ENCODE assay signal across 18 cellular contexts in the genomic region with DNA sequence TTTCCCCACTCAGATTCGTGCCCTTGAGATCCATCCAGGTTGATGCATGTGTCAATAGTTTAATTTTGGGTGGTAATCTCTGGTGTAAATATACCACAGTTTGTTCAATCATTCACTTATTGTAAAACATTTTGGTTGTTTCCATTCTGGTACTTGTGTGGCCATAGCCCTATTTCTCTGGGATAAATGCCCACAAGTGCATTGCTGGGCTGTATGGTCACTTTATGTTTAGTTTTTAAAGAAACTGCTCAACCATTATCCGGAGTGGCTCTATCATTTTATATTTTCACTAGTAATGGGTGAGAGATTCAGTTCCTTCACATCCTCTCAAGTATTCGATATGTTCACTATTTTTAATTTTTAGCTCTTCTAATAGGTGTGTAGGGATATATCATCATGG.
"Had no signal": no experiment of that assay in that cellular context is flagged by ENCODE, and none has a peak within 500 bp of the region (broad histone marks: within the 10 kb centered on the region; RNA-seq: fewer than 3 reads in every experiment).

No MANE protein-coding gene starts in this region.

- H3K4me3 Mint-ChIP-seq: activated naive CD4-positive, alpha-beta T cell treated with anti-CD3 and anti-CD28 coated beads, Interleukin-2, amount 50 U/mL, for 24 hours; natural killer cell; stimulated activated naive B cell treated with anti-CD40 and anti-IgM and Interleukin-4, amounts not matched to agents 10 μg/mL and 1 μg/mL and 100 μg/mL, for 72 hours had no signal

- H3K27ac Mint-ChIP-seq: activated naive CD4-positive, alpha-beta T cell treated with anti-CD3 and anti-CD28 coated beads, Interleukin-2, amount 50 U/mL, for 24 hours; natural killer cell; stimulated activated naive B cell treated with anti-CD40 and anti-IgM and Interleukin-4, amounts not matched to agents 10 μg/mL and 1 μg/mL and 100 μg/mL, for 72 hours had no signal

- H3K36me3 Mint-ChIP-seq: activated naive CD4-positive, alpha-beta T cell treated with anti-CD3 and anti-CD28 coated beads, Interleukin-2, amount 50 U/mL, for 24 hours; natural killer cell; stimulated activated naive B cell treated with anti-CD40 and anti-IgM and Interleukin-4, amounts not matched to agents 10 μg/mL and 1 μg/mL and 100 μg/mL, for 72 hours had no signal

- H3K9me3 Mint-ChIP-seq: activated naive CD4-positive, alpha-beta T cell treated with anti-CD3 and anti-CD28 coated beads, Interleukin-2, amount 50 U/mL, for 24 hours; natural killer cell; stimulated activated naive B cell treated with anti-CD40 and anti-IgM and Interleukin-4, amounts not matched to agents 10 μg/mL and 1 μg/mL and 100 μg/mL, for 72 hours had no signal

- H3K27me3 ChIP-seq: adrenal gland, dorsolateral prefrontal cortex, upper lobe of left lung had no signal

- H3K27ac ChIP-seq: dorsolateral prefrontal cortex, lower lobe of right lung, upper lobe of left lung, VCaP had no signal

- H3K27me3 Mint-ChIP-seq: activated naive CD4-positive, alpha-beta T cell treated with anti-CD3 and anti-CD28 coated beads, Interleukin-2, amount 50 U/mL, for 24 hours had no signal

- H3K36me3 ChIP-seq: adrenal gland, lower lobe of right lung, thoracic aorta, upper lobe of left lung had no signal

- DNase-seq: activated CD4-positive, alpha-beta T cell treated with anti-CD3 and anti-CD28 coated beads for 1 hour; activated gamma-delta T cell; caudate nucleus; dorsolateral prefrontal cortex; glutamatergic neuron; hippocampal formation; left cardiac atrium; lower lobe of right lung; natural killer cell; nucleus accumbens; posterior cingulate gyrus; stimulated activated naive B cell treated with anti-CD40 and anti-IgM and Interleukin-4, amounts not matched to agents 10 μg/mL and 1 μg/mL and 100 μg/mL, for 72 hours; upper lobe of left lung had no signal

- H3K4me3 ChIP-seq: adrenal gland, dorsolateral prefrontal cortex, lower lobe of right lung, thoracic aorta, upper lobe of left lung had no signal

- H3K4me1 Mint-ChIP-seq: natural killer cell had no signal

- FAIRE-seq: islet of Langerhans had no signal

- ATAC-seq: left cardiac atrium; lower lobe of right lung; natural killer cell; stimulated activated naive B cell treated with anti-CD40 and anti-IgM and Interleukin-4, amounts not matched to agents 10 μg/mL and 1 μg/mL and 100 μg/mL, for 72 hours had no signal

- H3K9me3 ChIP-seq: lower lobe of right lung, thoracic aorta, upper lobe of left lung had no signal
